Comparison of ENCODE assay signal across 2 cellular contexts in the genomic region with DNA sequence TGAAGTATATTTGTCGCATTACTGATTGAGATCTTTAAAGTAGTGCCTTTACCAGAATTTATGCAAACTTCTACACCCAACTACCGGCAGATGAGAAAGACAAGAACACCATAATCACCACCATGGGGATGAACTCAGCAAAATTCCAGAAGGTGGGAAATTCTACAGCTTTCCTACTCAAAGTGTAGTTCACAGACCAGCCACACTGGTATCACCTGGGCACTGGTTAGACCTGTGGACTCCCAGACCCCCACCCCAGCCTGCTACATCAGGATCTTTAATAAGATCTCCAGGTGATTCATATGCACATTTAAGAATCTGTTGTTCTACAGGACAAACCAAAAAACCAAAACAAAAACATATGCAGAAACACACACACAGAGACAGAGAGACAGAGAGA.
TF ChIP-seq lines count a peak whose summit lies in the region.

No MANE protein-coding gene starts in this region.

TF ChIP-seq in HepG2, 621 proteins besides CTCF, POLR2A, EP300 and RAD21:
- no peak for TF ChIP-seq ZNF180 (CRISPR knock-in tag; IDR thresholded peaks at IDR 0.05; ENCODE audit: borderline replicate concordance, low read depth)
- TF ChIP-seq ZNF841 (CRISPR knock-in tag; IDR thresholded peaks at IDR 0.05; ENCODE audit: borderline replicate concordance) = no peak
- no peak for TF ChIP-seq ZNF782 (CRISPR knock-in tag; IDR thresholded peaks at IDR 0.05; ENCODE audit: borderline replicate concordance)
- no peak for TF ChIP-seq ZKSCAN1 (IDR thresholded peaks at IDR 0.05; ENCODE audit: low read length)
- TF ChIP-seq, protein P1, sequence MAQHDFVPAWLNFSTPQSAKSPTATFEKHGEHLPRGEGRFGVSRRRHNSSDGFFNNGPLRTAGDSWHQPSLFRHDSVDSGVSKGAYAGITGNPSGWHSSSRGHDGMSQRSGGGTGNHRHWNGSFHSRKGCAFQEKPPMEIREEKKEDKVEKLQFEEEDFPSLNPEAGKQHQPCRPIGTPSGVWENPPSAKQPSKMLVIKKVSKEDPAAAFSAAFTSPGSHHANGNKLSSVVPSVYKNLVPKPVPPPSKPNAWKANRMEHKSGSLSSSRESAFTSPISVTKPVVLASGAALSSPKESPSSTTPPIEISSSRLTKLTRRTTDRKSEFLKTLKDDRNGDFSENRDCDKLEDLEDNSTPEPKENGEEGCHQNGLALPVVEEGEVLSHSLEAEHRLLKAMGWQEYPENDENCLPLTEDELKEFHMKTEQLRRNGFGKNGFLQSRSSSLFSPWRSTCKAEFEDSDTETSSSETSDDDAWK (CRISPR knock-in tag; IDR thresholded peaks at IDR 0.05) = no peak
- no peak for TF ChIP-seq HOXA7 (CRISPR knock-in tag; IDR thresholded peaks at IDR 0.05)
- no peak for TF ChIP-seq CC2D1A (CRISPR knock-in tag; IDR thresholded peaks at IDR 0.05)
- no peak for TF ChIP-seq PHF20 (CRISPR knock-in tag; IDR thresholded peaks at IDR 0.05)
- TF ChIP-seq, protein P2, sequence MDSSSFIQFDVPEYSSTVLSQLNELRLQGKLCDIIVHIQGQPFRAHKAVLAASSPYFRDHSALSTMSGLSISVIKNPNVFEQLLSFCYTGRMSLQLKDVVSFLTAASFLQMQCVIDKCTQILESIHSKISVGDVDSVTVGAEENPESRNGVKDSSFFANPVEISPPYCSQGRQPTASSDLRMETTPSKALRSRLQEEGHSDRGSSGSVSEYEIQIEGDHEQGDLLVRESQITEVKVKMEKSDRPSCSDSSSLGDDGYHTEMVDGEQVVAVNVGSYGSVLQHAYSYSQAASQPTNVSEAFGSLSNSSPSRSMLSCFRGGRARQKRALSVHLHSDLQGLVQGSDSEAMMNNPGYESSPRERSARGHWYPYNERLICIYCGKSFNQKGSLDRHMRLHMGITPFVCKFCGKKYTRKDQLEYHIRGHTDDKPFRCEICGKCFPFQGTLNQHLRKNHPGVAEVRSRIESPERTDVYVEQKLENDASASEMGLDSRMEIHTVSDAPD (CRISPR knock-in tag; IDR thresholded peaks at IDR 0.05) = no peak
- TF ChIP-seq ZBTB3 (CRISPR knock-in tag; IDR thresholded peaks at IDR 0.05; ENCODE audit: borderline replicate concordance, low read depth) = no peak
- TF ChIP-seq, protein P3, sequence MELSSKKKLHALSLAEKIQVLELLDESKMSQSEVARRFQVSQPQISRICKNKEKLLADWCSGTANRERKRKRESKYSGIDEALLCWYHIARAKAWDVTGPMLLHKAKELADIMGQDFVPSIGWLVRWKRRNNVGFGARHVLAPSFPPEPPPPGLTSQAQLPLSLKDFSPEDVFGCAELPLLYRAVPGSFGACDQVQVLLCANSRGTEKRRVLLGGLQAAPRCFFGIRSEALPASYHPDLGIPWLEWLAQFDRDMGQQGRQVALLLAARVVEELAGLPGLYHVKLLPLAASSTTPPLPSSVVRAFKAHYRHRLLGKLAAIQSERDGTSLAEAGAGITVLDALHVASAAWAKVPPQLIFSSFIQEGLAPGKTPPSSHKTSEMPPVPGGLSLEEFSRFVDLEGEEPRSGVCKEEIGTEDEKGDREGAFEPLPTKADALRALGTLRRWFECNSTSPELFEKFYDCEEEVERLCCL (CRISPR knock-in tag; IDR thresholded peaks at IDR 0.05; ENCODE audit: borderline replicate concordance) = no peak
- TF ChIP-seq, protein P4, sequence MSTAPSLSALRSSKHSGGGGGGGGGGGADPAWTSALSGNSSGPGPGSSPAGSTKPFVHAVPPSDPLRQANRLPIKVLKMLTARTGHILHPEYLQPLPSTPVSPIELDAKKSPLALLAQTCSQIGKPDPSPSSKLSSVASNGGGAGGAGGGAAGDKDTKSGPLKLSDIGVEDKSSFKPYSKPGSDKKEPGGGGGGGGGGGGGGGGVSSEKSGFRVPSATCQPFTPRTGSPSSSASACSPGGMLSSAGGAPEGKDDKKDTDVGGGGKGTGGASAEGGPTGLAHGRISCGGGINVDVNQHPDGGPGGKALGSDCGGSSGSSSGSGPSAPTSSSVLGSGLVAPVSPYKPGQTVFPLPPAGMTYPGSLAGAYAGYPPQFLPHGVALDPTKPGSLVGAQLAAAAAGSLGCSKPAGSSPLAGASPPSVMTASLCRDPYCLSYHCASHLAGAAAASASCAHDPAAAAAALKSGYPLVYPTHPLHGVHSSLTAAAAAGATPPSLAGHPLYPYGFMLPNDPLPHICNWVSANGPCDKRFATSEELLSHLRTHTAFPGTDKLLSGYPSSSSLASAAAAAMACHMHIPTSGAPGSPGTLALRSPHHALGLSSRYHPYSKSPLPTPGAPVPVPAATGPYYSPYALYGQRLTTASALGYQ (CRISPR knock-in tag; IDR thresholded peaks at IDR 0.05) = no peak
- no peak for TF ChIP-seq ZNF577 (CRISPR knock-in tag; IDR thresholded peaks at IDR 0.05; ENCODE audit: borderline replicate concordance, low read depth)

TF ChIP-seq in WTC11, 78 proteins besides CTCF, POLR2A, EP300 and RAD21:
- TF ChIP-seq, protein P5, sequence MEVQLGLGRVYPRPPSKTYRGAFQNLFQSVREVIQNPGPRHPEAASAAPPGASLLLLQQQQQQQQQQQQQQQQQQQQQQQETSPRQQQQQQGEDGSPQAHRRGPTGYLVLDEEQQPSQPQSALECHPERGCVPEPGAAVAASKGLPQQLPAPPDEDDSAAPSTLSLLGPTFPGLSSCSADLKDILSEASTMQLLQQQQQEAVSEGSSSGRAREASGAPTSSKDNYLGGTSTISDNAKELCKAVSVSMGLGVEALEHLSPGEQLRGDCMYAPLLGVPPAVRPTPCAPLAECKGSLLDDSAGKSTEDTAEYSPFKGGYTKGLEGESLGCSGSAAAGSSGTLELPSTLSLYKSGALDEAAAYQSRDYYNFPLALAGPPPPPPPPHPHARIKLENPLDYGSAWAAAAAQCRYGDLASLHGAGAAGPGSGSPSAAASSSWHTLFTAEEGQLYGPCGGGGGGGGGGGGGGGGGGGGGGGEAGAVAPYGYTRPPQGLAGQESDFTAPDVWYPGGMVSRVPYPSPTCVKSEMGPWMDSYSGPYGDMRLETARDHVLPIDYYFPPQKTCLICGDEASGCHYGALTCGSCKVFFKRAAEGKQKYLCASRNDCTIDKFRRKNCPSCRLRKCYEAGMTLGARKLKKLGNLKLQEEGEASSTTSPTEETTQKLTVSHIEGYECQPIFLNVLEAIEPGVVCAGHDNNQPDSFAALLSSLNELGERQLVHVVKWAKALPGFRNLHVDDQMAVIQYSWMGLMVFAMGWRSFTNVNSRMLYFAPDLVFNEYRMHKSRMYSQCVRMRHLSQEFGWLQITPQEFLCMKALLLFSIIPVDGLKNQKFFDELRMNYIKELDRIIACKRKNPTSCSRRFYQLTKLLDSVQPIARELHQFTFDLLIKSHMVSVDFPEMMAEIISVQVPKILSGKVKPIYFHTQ (CRISPR knock-in tag; IDR thresholded peaks at IDR 0.05) = no peak
- no peak for TF ChIP-seq MYBL2 (CRISPR knock-in tag; IDR thresholded peaks at IDR 0.05)
- no peak for TF ChIP-seq ZNF317 (CRISPR knock-in tag; IDR thresholded peaks at IDR 0.05; ENCODE audit: borderline replicate concordance, low read depth)
- no peak for TF ChIP-seq JUN (CRISPR knock-in tag; IDR thresholded peaks at IDR 0.05)
- TF ChIP-seq GTF2I (CRISPR knock-in tag; conservative IDR thresholded peaks at IDR 0.05) = no peak
- TF ChIP-seq, protein P6, sequence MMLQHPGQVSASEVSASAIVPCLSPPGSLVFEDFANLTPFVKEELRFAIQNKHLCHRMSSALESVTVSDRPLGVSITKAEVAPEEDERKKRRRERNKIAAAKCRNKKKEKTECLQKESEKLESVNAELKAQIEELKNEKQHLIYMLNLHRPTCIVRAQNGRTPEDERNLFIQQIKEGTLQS (CRISPR knock-in tag; conservative IDR thresholded peaks at IDR 0.05) = no peak
- no peak for TF ChIP-seq FOXP1 (CRISPR knock-in tag; IDR thresholded peaks at IDR 0.05; ENCODE audit: borderline replicate concordance)
- no peak for TF ChIP-seq ZNF396 (CRISPR knock-in tag; IDR thresholded peaks at IDR 0.05; ENCODE audit: borderline replicate concordance)
- no peak for TF ChIP-seq FOXJ3 (CRISPR knock-in tag; IDR thresholded peaks at IDR 0.05; ENCODE audit: borderline replicate concordance)
